In the genomic region with DNA sequence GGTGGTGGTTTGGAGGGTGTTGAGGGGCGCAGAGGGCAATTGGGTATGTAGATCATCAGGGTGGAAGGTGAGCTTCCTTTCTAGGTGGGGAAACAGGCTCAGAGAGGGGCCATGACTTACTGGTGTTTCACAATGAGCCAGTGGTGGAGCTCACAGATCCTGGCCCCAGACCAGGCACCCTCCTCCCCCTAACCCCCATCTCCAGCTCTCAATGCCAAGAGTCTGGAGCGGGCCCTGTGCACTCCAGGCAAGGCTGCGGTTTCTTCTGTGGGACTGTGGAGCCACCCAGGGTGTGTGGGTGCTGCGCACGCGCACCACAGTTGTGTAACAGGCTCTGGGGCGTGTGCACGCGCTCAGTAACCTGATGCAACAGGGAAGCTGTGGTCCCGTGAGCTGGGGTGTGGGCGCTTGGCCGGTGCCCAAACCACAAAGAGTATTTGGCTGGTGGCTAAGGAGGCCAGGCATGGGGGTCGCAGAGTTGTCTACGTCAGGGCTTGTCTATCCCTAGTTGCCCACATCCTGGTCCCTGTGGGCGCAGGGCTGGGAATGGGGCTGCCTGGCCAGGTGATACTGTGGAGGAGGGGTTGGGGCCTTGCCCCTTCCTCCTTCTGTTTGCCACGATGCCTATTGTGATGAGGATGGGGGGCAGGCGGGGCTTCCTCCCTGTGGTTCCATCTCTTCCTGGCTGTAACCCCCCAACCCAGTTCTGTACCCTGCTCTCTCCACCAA, we compare ENCODE assay signal across 1 cellular context.
TF ChIP-seq lines count a peak whose summit lies in the region.

No MANE protein-coding gene starts in this region.

TF ChIP-seq in K562, 482 proteins besides CTCF, POLR2A, EP300 and RAD21 (continued from another document and continues in another):
- TF ChIP-seq, protein P1, sequence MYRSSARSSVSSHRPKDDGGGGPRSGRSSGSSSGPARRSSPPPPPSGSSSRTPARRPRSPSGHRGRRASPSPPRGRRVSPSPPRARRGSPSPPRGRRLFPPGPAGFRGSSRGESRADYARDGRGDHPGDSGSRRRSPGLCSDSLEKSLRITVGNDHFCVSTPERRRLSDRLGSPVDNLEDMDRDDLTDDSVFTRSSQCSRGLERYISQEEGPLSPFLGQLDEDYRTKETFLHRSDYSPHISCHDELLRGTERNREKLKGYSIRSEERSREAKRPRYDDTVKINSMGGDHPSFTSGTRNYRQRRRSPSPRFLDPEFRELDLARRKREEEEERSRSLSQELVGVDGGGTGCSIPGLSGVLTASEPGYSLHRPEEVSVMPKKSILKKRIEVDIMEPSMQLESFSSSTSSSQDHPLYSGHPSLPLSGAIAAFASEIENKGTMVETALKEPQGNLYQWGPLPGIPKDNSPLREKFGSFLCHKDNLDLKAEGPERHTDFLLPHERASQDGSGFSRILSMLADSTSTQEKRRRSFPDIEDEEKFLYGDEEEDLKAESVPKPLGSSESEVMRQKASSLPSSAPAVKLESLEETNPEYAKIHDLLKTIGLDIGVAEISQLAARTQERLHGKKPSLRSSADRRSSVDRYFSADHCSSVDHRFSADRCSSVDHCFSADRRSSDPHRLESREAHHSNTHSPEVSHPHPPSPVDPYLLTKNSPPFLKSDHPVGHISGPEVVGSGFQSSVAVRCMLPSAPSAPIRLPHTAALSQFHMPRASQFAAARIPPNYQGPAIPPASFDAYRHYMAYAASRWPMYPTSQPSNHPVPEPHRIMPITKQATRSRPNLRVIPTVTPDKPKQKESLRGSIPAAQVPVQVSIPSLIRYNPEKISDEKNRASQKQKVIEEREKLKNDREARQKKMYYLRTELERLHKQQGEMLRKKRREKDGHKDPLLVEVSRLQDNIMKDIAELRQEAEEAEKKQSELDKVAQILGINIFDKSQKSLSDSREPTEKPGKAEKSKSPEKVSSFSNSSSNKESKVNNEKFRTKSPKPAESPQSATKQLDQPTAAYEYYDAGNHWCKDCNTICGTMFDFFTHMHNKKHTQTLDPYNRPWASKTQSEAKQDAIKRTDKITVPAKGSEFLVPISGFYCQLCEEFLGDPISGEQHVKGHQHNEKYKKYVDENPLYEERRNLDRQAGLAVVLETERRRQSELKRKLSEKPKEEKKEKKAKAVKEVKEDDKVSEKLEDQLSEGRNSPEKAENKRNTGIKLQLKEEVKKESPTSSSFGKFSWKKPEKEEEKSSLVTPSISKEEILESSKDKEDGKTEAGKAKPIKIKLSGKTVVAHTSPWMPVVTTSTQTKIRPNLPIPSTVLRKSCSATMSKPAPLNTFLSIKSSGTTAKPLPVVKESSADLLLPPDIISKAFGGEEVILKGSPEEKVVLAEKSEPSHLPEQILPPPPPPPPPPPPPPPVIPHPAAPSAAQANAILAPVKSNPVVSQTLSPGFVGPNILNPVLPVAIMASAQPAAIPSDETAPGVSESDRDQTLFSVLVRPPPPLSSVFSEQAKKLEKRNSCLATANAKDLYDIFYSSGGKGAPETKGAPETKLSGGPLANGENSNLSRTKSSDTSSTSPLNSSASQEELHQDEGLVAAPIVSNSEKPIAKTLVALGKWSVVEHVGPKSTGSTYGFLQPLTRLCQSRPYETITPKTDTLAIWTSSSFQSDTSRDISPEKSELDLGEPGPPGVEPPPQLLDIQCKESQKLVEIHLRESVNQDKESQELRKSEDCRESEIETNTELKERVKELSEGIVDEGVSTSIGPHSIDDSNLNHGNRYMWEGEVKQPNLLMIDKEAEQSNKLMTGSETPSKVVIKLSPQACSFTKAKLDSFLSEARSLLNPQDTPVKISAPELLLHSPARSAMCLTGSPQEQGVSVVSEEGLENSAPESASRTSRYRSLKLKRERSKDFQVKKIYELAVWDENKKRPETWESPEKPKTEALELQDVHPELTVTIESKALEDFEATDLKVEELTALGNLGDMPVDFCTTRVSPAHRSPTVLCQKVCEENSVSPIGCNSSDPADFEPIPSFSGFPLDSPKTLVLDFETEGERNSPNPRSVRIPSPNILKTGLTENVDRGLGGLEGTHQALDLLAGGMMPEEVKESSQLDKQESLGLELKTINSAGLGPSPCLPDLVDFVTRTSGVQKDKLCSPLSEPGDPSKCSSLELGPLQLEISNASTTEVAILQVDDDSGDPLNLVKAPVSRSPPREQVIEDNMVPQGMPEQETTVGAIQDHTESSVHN (IDR thresholded peaks at IDR 0.05; ENCODE audit: borderline replicate concordance in 1 of 2, low read depth in 1 of 2): peak in 1 of 2 experiments; percentile 99; a peak in 2 of 4 replicates
- peak; percentile 84; the same call in 1 of the 2 replicates for TF ChIP-seq HDAC2 (IDR thresholded peaks at IDR 0.05)
- peak; percentile 54; the same call in 1 of the 2 replicates for TF ChIP-seq KLF16 (IDR thresholded peaks at IDR 0.05)
- peak; percentile 77; the same call in 1 of the 2 replicates for TF ChIP-seq MBD2 (IDR thresholded peaks at IDR 0.05; ENCODE audit: borderline replicate concordance, low read depth)
- TF ChIP-seq ZKSCAN8 (CRISPR knock-in tag; IDR thresholded peaks at IDR 0.05): no peak
- peak; percentile 47; the same call in 1 of the 2 replicates for TF ChIP-seq GATAD2B (IDR thresholded peaks at IDR 0.05; ENCODE audit: borderline replicate concordance)
- TF ChIP-seq, protein P2, sequence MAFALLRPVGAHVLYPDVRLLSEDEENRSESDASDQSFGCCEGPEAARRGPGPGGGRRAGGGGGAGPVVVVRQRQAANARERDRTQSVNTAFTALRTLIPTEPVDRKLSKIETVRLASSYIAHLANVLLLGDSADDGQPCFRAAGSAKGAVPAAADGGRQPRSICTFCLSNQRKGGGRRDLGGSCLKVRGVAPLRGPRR (CRISPR knock-in tag; IDR thresholded peaks at IDR 0.05): peak; percentile 72; the same call in 1 of the 2 replicates
- TF ChIP-seq LCOR (CRISPR knock-in tag; IDR thresholded peaks at IDR 0.05): peak; percentile 73; the same call in 1 of the 2 replicates
- TF ChIP-seq, protein P3, sequence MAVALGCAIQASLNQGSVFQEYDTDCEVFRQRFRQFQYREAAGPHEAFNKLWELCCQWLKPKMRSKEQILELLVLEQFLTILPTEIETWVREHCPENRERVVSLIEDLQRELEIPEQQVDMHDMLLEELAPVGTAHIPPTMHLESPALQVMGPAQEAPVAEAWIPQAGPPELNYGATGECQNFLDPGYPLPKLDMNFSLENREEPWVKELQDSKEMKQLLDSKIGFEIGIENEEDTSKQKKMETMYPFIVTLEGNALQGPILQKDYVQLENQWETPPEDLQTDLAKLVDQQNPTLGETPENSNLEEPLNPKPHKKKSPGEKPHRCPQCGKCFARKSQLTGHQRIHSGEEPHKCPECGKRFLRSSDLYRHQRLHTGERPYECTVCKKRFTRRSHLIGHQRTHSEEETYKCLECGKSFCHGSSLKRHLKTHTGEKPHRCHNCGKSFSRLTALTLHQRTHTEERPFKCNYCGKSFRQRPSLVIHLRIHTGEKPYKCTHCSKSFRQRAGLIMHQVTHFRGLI (CRISPR knock-in tag; IDR thresholded peaks at IDR 0.05): no peak
- no peak for TF ChIP-seq CHCHD3 (CRISPR knock-in tag; IDR thresholded peaks at IDR 0.05)
- no peak for TF ChIP-seq SNIP1 (IDR thresholded peaks at IDR 0.05; ENCODE audit: low read depth)
- TF ChIP-seq, protein P4, sequence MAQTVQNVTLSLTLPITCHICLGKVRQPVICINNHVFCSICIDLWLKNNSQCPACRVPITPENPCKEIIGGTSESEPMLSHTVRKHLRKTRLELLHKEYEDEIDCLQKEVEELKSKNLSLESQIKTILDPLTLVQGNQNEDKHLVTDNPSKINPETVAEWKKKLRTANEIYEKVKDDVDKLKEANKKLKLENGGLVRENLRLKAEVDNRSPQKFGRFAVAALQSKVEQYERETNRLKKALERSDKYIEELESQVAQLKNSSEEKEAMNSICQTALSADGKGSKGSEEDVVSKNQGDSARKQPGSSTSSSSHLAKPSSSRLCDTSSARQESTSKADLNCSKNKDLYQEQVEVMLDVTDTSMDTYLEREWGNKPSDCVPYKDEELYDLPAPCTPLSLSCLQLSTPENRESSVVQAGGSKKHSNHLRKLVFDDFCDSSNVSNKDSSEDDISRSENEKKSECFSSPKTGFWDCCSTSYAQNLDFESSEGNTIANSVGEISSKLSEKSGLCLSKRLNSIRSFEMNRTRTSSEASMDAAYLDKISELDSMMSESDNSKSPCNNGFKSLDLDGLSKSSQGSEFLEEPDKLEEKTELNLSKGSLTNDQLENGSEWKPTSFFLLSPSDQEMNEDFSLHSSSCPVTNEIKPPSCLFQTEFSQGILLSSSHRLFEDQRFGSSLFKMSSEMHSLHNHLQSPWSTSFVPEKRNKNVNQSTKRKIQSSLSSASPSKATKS (CRISPR knock-in tag; IDR thresholded peaks at IDR 0.05): no peak
- TF ChIP-seq ELF4 (CRISPR knock-in tag; IDR thresholded peaks at IDR 0.05): no peak
- no peak for TF ChIP-seq XRCC5 (IDR thresholded peaks at IDR 0.05; ENCODE audit: low read depth, low read length)
- peak in 1 of 2 experiments; percentile 61; a peak in 2 of 4 replicates for TF ChIP-seq KDM1A (IDR thresholded peaks at IDR 0.05)
- no peak for TF ChIP-seq TCF7L2 (IDR thresholded peaks at IDR 0.05; ENCODE audit: low read depth, low read length)
- TF ChIP-seq HNRNPL (IDR thresholded peaks at IDR 0.05; ENCODE audit: low read depth, low read length): no peak
- no peak for TF ChIP-seq ZNF79 (CRISPR knock-in tag; IDR thresholded peaks at IDR 0.05; ENCODE audit: low read depth)
- TF ChIP-seq, protein P5, sequence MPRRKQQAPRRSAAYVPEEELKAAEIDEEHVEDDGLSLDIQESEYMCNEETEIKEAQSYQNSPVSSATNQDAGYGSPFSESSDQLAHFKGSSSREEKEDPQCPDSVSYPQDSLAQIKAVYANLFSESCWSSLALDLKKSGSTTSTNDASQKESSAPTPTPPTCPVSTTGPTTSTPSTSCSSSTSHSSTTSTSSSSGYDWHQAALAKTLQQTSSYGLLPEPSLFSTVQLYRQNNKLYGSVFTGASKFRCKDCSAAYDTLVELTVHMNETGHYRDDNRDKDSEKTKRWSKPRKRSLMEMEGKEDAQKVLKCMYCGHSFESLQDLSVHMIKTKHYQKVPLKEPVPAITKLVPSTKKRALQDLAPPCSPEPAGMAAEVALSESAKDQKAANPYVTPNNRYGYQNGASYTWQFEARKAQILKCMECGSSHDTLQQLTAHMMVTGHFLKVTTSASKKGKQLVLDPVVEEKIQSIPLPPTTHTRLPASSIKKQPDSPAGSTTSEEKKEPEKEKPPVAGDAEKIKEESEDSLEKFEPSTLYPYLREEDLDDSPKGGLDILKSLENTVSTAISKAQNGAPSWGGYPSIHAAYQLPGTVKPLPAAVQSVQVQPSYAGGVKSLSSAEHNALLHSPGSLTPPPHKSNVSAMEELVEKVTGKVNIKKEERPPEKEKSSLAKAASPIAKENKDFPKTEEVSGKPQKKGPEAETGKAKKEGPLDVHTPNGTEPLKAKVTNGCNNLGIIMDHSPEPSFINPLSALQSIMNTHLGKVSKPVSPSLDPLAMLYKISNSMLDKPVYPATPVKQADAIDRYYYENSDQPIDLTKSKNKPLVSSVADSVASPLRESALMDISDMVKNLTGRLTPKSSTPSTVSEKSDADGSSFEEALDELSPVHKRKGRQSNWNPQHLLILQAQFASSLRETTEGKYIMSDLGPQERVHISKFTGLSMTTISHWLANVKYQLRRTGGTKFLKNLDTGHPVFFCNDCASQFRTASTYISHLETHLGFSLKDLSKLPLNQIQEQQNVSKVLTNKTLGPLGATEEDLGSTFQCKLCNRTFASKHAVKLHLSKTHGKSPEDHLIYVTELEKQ (CRISPR knock-in tag; IDR thresholded peaks at IDR 0.05): no peak
- TF ChIP-seq HNRNPLL (IDR thresholded peaks at IDR 0.05; ENCODE audit: low read depth, low read length, poor library complexity, severe bottlenecking): no peak
- TF ChIP-seq RUNX1 (IDR thresholded peaks at IDR 0.05; ENCODE audit: low read depth): peak; percentile 84; the same call in 1 of the 2 replicates
- TF ChIP-seq BCL6 (CRISPR knock-in tag; IDR thresholded peaks at IDR 0.05): no peak
- TF ChIP-seq, protein P6, sequence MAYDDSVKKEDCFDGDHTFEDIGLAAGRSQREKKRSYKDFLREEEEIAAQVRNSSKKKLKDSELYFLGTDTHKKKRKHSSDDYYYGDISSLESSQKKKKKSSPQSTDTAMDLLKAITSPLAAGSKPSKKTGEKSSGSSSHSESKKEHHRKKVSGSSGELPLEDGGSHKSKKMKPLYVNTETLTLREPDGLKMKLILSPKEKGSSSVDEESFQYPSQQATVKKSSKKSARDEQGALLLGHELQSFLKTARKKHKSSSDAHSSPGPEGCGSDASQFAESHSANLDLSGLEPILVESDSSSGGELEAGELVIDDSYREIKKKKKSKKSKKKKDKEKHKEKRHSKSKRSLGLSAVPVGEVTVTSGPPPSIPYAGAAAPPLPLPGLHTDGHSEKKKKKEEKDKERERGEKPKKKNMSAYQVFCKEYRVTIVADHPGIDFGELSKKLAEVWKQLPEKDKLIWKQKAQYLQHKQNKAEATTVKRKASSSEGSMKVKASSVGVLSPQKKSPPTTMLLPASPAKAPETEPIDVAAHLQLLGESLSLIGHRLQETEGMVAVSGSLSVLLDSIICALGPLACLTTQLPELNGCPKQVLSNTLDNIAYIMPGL (CRISPR knock-in tag; IDR thresholded peaks at IDR 0.05): no peak
- no peak for TF ChIP-seq KLF10 (CRISPR knock-in tag; IDR thresholded peaks at IDR 0.05)
- no peak for TF ChIP-seq MAFF (IDR thresholded peaks at IDR 0.05; ENCODE audit: low read length)
- TF ChIP-seq SRSF7 (optimal IDR thresholded peaks at IDR 0.05; ENCODE audit: low read depth, low read length): no peak
- 0 out of 2 replicates have a peak, but pooled peaks have one; percentile 37 for TF ChIP-seq BRD4 (IDR thresholded peaks at IDR 0.05)
- TF ChIP-seq CHD4 (IDR thresholded peaks at IDR 0.05; ENCODE audit: insufficient read depth, insufficient replicate concordance, low read depth, low read length, poor library complexity, severe bottlenecking): no peak
- TF ChIP-seq EHMT2 (IDR thresholded peaks at IDR 0.05): no peak
- TF ChIP-seq, protein P7, sequence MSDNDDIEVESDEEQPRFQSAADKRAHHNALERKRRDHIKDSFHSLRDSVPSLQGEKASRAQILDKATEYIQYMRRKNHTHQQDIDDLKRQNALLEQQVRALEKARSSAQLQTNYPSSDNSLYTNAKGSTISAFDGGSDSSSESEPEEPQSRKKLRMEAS (CRISPR knock-in tag; IDR thresholded peaks at IDR 0.05): peak; percentile 93
- TF ChIP-seq CHD2 (IDR thresholded peaks at IDR 0.05; ENCODE audit: low read depth, low read length): no peak
- no peak for TF ChIP-seq SIX5 (IDR thresholded peaks at IDR 0.05; ENCODE audit: borderline replicate concordance in 1 of 2, insufficient read depth in 1 of 2, low read depth in 1 of 2, low read length in 2 of 2)
- TF ChIP-seq, protein P8, sequence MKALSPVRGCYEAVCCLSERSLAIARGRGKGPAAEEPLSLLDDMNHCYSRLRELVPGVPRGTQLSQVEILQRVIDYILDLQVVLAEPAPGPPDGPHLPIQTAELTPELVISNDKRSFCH (CRISPR knock-in tag; IDR thresholded peaks at IDR 0.05): no peak
- TF ChIP-seq, protein P8 (tag; IDR thresholded peaks at IDR 0.05): peak; percentile 86
- TF ChIP-seq ZNF830 (CRISPR knock-in tag; IDR thresholded peaks at IDR 0.05): 0 out of 2 replicates have a peak, but pooled peaks have one; percentile 27
- TF ChIP-seq CREB1 (IDR thresholded peaks at IDR 0.05): peak; percentile 87
- TF ChIP-seq CREB1 (CRISPR knock-in tag; IDR thresholded peaks at IDR 0.05): peak; percentile 77
- TF ChIP-seq NR4A1 (CRISPR knock-in tag; IDR thresholded peaks at IDR 0.05): no peak
- TF ChIP-seq NR4A1 (tag; IDR thresholded peaks at IDR 0.05): peak; percentile 85
- TF ChIP-seq NFRKB (IDR thresholded peaks at IDR 0.05; ENCODE audit: low read depth): peak; percentile 93; the same call in 1 of the 2 replicates
